5 cellular contexts compared by ENCODE assay signal in the genomic region with DNA sequence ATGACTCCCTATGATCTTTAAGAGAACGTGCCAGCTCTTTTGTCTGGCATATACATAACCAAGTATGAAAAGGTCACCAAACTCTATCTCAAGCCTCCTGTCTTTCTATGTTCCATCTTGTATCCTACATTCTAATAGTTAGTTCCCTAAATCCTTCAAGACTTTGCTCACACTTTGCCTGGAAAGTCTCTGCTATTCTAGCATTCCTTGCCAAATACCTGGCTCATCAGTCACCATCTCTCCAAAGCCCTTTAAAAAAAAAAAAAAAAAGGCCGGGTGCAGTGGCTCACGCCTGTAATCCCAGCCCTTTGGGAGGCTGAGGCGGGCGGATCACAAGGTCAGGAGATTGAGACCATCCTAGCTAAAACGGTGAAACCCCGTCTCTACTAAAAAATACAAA. TPM values are rescaled to one million over a fixed set of nuclear protein-coding genes. Genes with fewer than 3 reads are reported as not detected.
"Had no signal": no experiment of that assay in that cellular context is flagged by ENCODE, and none has a peak within 500 bp of the region (broad histone marks: within the 10 kb centered on the region; RNA-seq: fewer than 3 reads in every experiment).

No MANE protein-coding gene starts in this region.

RNA-seq across cellular contexts. Expression of gene CXCL9, which starts 48.8 kb away (rescaled TPM):
- total RNA-seq: M059J, PC-3, SJSA1 had no signal
- polyA plus RNA-seq: SK-N-SH had no signal

RNA-seq across cellular contexts. Expression of gene PPEF2, which starts 56.3 kb away (rescaled TPM):
- total RNA-seq: M059J, Right ventricle myocardium superior, SJSA1 had no signal
- polyA plus RNA-seq: SK-N-SH had no signal
